Comparison of ENCODE assay signal across 1 cellular context in genomic region chr20:37903317-37904007, GRCh38.
TF ChIP-seq lines count a peak whose summit lies in the region.

No MANE protein-coding gene starts in this region.

TF ChIP-seq in IMR-90, 13 proteins besides CTCF, POLR2A, EP300 and RAD21:
- no peak for TF ChIP-seq MAZ (IDR thresholded peaks at IDR 0.05; ENCODE audit: borderline replicate concordance, low read depth, low read length)
- no peak for TF ChIP-seq SMC3 (IDR thresholded peaks at IDR 0.05; ENCODE audit: low read depth, low read length)
- TF ChIP-seq CHD1 (IDR thresholded peaks at IDR 0.05; ENCODE audit: low read depth, low read length), result no peak
- TF ChIP-seq MXI1 (IDR thresholded peaks at IDR 0.05; ENCODE audit: borderline replicate concordance, low read depth, low read length), result no peak
- no peak for TF ChIP-seq FOS (IDR thresholded peaks at IDR 0.05; ENCODE audit: low read depth, low read length)
- TF ChIP-seq BHLHE40 (IDR thresholded peaks at IDR 0.05; ENCODE audit: low read depth, low read length), result no peak
- no peak for TF ChIP-seq ELK1 (IDR thresholded peaks at IDR 0.05; ENCODE audit: borderline replicate concordance, low read depth, low read length)
- no peak for TF ChIP-seq RCOR1 (IDR thresholded peaks at IDR 0.05; ENCODE audit: insufficient replicate concordance, low read length)
- TF ChIP-seq MAFK (IDR thresholded peaks at IDR 0.05; ENCODE audit: low read depth, low read length), result no peak
- TF ChIP-seq CEBPB (IDR thresholded peaks at IDR 0.05; ENCODE audit: low read depth, low read length), result no peak
- no peak for TF ChIP-seq NFE2L2 (IDR thresholded peaks at IDR 0.05; ENCODE audit: low read depth, low read length)
- no peak for TF ChIP-seq RFX5 (IDR thresholded peaks at IDR 0.05; ENCODE audit: low read depth, low read length)
- no peak for TF ChIP-seq USF2 (IDR thresholded peaks at IDR 0.05; ENCODE audit: low read depth, low read length)
